10 cellular contexts compared by ENCODE assay signal in genomic region chr1:89286549-89287181, GRCh38. TPM values are rescaled to one million over a fixed set of nuclear protein-coding genes. Genes with fewer than 3 reads are reported as not detected.
A peak's percentile ranks its signal among the peaks of the same experiment; 100 is the strongest.
DNase-seq lines count a peak whose midpoint lies in the region; ATAC-seq and TF ChIP-seq lines count a peak whose summit lies in the region.
"Had no signal": no experiment of that assay in that cellular context is flagged by ENCODE, and none has a peak within 500 bp of the region (broad histone marks: within the 10 kb centered on the region; RNA-seq: fewer than 3 reads in every experiment).

No MANE protein-coding gene starts in this region.

- H3K4me1 ChIP-seq in MM.1S (ENCODE audit: low read length) (peaks cover 16% of the 10 kb centered on the region), mucosa of stomach (ENCODE audit: control insufficient read depth, insufficient read depth, low read length) (peaks cover 13% of the 10 kb centered on the region), testis (peaks cover 6% of the 10 kb centered on the region)

- H3K9ac ChIP-seq in MM.1S (ENCODE audit: low read length) (peak overlapping the region; percentile 12; the same call in 1 of the 2 replicates), mucosa of stomach (ENCODE audit: low read length) (peak overlapping the region; percentile 22)

- H3K36me3 ChIP-seq in MM.1S (replicated peaks; ENCODE audit: insufficient read depth, low read length) (no peaks in the 10 kb centered on the region), mucosa of stomach (ENCODE audit: control insufficient read depth, insufficient read depth, low read length) (no peaks in the 10 kb centered on the region), testis (ENCODE audit: low read depth, missing control alignments) (no peaks in the 10 kb centered on the region)
- H3K36me3 ChIP-seq: WERI-Rb-1 had no signal

- H3K9me2 ChIP-seq in MM.1S (replicated peaks; ENCODE audit: insufficient read depth, low read length): no peaks in the 10 kb centered on the region

- peak overlapping the region; percentile 66 for H3K4me2 ChIP-seq in MM.1S (ENCODE audit: low read depth, low read length)

- H3K9me3 Mint-ChIP-seq in chondrocyte (ENCODE audit: low read depth): no peaks in the 10 kb centered on the region

- H2AFZ ChIP-seq in MM.1S (ENCODE audit: low read length): peak overlapping the region; percentile 46

- WGBS in testis, 2 donors: 42 to 48% methylated on average over 3 of the region's 3 CpGs

- CTCF ChIA-PET in HEK293T (lab: Yijun Ruan, JAX): no interaction called here

- H4K20me1 ChIP-seq in MM.1S (ENCODE audit: insufficient read depth, low read length): no peaks in the 10 kb centered on the region

- H3K27me3 Mint-ChIP-seq in chondrocyte (ENCODE audit: low read depth): peaks cover 8% of the 10 kb centered on the region

- POLR2A ChIA-PET in HEK293T (lab: Yijun Ruan, JAX): no interaction called here

- no peak overlapping the region for H3K4me3 Mint-ChIP-seq in chondrocyte (ENCODE audit: unreplicated experiment)

- H3K27ac ChIP-seq in MM.1S (ENCODE audit: low read length) (peak overlapping the region; percentile 38; the same call in 1 of the 2 replicates), testis (no peak overlapping the region)
- H3K27ac ChIP-seq: WERI-Rb-1 had no signal

- no peak overlapping the region for H3K27ac Mint-ChIP-seq in chondrocyte (ENCODE audit: unreplicated experiment)

- H3F3A ChIP-seq in MM.1S (ENCODE audit: insufficient read depth, low read length): no peaks in the 10 kb centered on the region

- ATAC-seq in GM18519 (IDR thresholded peaks at IDR 0.05; ENCODE audit: low FRiP score, unreplicated experiment): peak; percentile 95
- peak; percentile 92 for ATAC-seq in GM21717 (IDR thresholded peaks at IDR 0.05; ENCODE audit: unreplicated experiment)

- H3K4me1 Mint-ChIP-seq in chondrocyte (ENCODE audit: low read depth): no peaks in the 10 kb centered on the region

- H3K27me3 ChIP-seq in MM.1S (replicated peaks; ENCODE audit: insufficient read depth, low read length) (no peaks in the 10 kb centered on the region), mucosa of stomach (ENCODE audit: control insufficient read depth, insufficient read depth, low read length) (no peaks in the 10 kb centered on the region), testis (no peaks in the 10 kb centered on the region)

- H3K79me2 ChIP-seq in MM.1S (ENCODE audit: low read length): no peaks in the 10 kb centered on the region

- H3K4me3 ChIP-seq in MM.1S (ENCODE audit: low read length) (peak overlapping the region; percentile 41), mucosa of stomach (ENCODE audit: low read length) (peak overlapping the region; percentile 7), testis (no peak overlapping the region)

- intact Hi-C loops in testis (cut with DNase I; ENCODE audit: low total_unique reads): no loop called here

- H3K9me3 ChIP-seq in MM.1S (replicated peaks; ENCODE audit: insufficient read depth, low read length): no peaks in the 10 kb centered on the region
- no peaks in the 10 kb centered on the region for H3K9me3 ChIP-seq in mucosa of stomach (ENCODE audit: control insufficient read depth, low read length)
- no peaks in the 10 kb centered on the region for H3K9me3 ChIP-seq in testis

- H3K36me3 Mint-ChIP-seq in chondrocyte (ENCODE audit: low read depth): no peaks in the 10 kb centered on the region

- TF ChIP-seq CTCF in MM.1S (IDR thresholded peaks at IDR 0.05; ENCODE audit: low read length): no peak
- TF ChIP-seq CTCF in testis (IDR thresholded peaks at IDR 0.05): no peak
- no peak for TF ChIP-seq CTCF in chondrocyte (IDR thresholded peaks at IDR 0.05)

- peak; percentile 73 for DNase-seq in MM.1S
- DNase-seq in testis: no peak
- no peak for DNase-seq in HEK293T (ENCODE audit: extremely low spot score)
- no peak for DNase-seq in chondrocyte (ENCODE audit: low spot score)
- no peak for DNase-seq in KG1 (lab: John Stamatoyannopoulos, UW)
- DNase-seq: foreskin melanocyte, WERI-Rb-1 had no signal

- TF ChIP-seq POLR2A in testis (IDR thresholded peaks at IDR 0.05): no peak

TF ChIP-seq in HEK293T, 16 proteins besides CTCF, POLR2A, EP300 and RAD21:
- no peak for TF ChIP-seq SP1 (IDR thresholded peaks at IDR 0.05)
- no peak for TF ChIP-seq NFRKB (IDR thresholded peaks at IDR 0.05)
- no peak for TF ChIP-seq PKNOX1 (IDR thresholded peaks at IDR 0.05)
- no peak for TF ChIP-seq FOXK2 (IDR thresholded peaks at IDR 0.05)

RNA-seq across cellular contexts. Expression of gene GBP5, which starts 14.0 kb away (rescaled TPM):
- total RNA-seq in testis: 1 to 10 TPM; 5.6 to 8.6 TPM
- polyA plus RNA-seq in testis (ENCODE audit: insufficient read depth, low read depth, low replicate concordance): 12.0 TPM
- total RNA-seq in chondrocyte: not detected in 3 replicates

Comparison
In these comparisons a context has a peak if more than half of its experiments do, and no peak if none do; other contexts are left out.
1. H3K4me3 ChIP-seq: peak in MM.1S (single experiment) and mucosa of stomach (single experiment); none in testis (0 of 2).